Comparison of ENCODE assay signal across 33 cellular contexts in the genomic region with DNA sequence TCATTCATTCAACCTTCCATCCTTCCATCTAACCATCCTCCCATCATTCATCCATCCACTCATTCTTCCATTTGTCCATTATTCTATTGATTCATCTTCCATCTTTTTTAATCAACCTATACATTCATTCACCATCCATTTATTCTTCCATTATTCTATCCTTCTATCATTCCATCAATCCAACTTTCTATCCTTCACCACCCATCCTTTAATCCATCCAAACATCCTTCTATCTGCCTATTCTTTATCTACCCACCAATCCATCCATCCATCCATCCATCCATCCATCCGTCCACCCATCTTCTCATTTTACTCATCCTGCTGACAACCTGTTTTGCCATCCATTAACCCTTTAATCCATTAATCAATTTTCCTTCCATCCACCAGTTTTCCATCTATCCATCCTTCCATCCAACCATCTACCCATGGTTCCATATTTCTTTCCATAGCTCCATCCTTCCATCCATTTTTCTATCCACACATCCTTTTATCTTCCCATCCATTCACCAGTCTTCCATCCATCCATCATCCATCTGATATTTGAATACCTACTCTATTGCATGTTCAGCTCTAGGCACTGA. TPM values are rescaled to one million over a fixed set of nuclear protein-coding genes. Genes with fewer than 3 reads are reported as not detected.
"Had no signal": no experiment of that assay in that cellular context is flagged by ENCODE, and none has a peak within 500 bp of the region (broad histone marks: within the 10 kb centered on the region; RNA-seq: fewer than 3 reads in every experiment).

No MANE protein-coding gene starts in this region.

- H3K9me3 ChIP-seq: esophagus squamous epithelium, gastrocnemius medialis, heart right ventricle, left lung, lower lobe of right lung, mucosa of descending colon had no signal

- H3K4me3 ChIP-seq: esophagus squamous epithelium, gastrocnemius medialis, heart right ventricle, left lung, lower lobe of right lung, mucosa of descending colon had no signal

- H3K27me3 ChIP-seq: left lung had no signal

- FAIRE-seq: colon, endometrium, islet of Langerhans, keratinocyte had no signal

- DNase-seq: cortex of kidney; effector CD8-positive, alpha-beta T cell; effector memory CD8-positive, alpha-beta T cell; endodermal cell; erythroblast; esophagus squamous epithelium; foreskin fibroblast; foreskin melanocyte; gastrocnemius medialis; glutamatergic neuron; head of caudate nucleus; heart right ventricle; hippocampal formation; left cardiac atrium; left lung; left ventricle myocardium superior; lower lobe of right lung; mesenchymal stem cell; mucosa of descending colon; naive B cell had no signal

- H3K36me3 ChIP-seq: esophagus squamous epithelium, gastrocnemius medialis, heart right ventricle, left lung, lower lobe of right lung had no signal

- ATAC-seq: effector memory CD8-positive, alpha-beta T cell; esophagus mucosa; gastrocnemius medialis; heart right ventricle; left cardiac atrium; left lung; left ventricle myocardium superior; lower lobe of right lung; mucosa of descending colon had no signal

- H3K27ac ChIP-seq: epithelial cell of prostate, esophagus squamous epithelium, gastrocnemius medialis, heart right ventricle, left lung, lower lobe of right lung had no signal

- H3K4me1 ChIP-seq: esophagus squamous epithelium, gastrocnemius medialis, heart right ventricle, lower lobe of right lung had no signal

RNA-seq across cellular contexts. Expression of a gene that starts 21.8 kb away (rescaled TPM):
- total RNA-seq: dermis microvascular lymphatic vessel endothelial cell, glomerular endothelial cell, lung microvascular endothelial cell had no signal
- polyA plus RNA-seq: keratinocyte had no signal

RNA-seq across cellular contexts. Expression of a gene that starts 33.0 kb away (rescaled TPM):
- total RNA-seq: dermis microvascular lymphatic vessel endothelial cell, endodermal cell, esophagus mucosa, esophagus squamous epithelium, gastrocnemius medialis, glomerular endothelial cell, heart right ventricle, kidney epithelial cell, left cardiac atrium, left lung, left ventricle myocardium superior, lower leg skin, lower lobe of right lung, lung microvascular endothelial cell, mesenteric fat pad, mesothelial cell of epicardium, mucosa of descending colon had no signal
- polyA plus RNA-seq: heart right ventricle, keratinocyte had no signal
